ENCODE assay signal across 16 cellular contexts in genomic region chr10:25049966-25050365, GRCh38. TPM values are rescaled to one million over a fixed set of nuclear protein-coding genes. Genes with fewer than 3 reads are reported as not detected.
DNase-seq lines count a peak whose midpoint lies in the region; FAIRE-seq and TF ChIP-seq lines count a peak whose summit lies in the region.
"Had no signal": no experiment of that assay in that cellular context is flagged by ENCODE, and none has a peak within 500 bp of the region (broad histone marks: within the 10 kb centered on the region; RNA-seq: fewer than 3 reads in every experiment).

No MANE protein-coding gene starts in this region.

- no peak overlapping the region for H3K4me3 ChIP-seq in fibroblast of the aortic adventitia (ENCODE audit: low read depth, low read length)
- no peak overlapping the region for H3K4me3 ChIP-seq in CD8-positive, alpha-beta memory T cell (ENCODE audit: low read length)
- H3K4me3 ChIP-seq: K562 had no signal

- H3K4me1 Mint-ChIP-seq in CD8-positive, alpha-beta memory T cell: no peaks in the 10 kb centered on the region
- H3K4me1 Mint-ChIP-seq: CD4-positive, alpha-beta memory T cell had no signal

- FAIRE-seq in urothelium cell line (lab: Jason Lieb, UNC): no peak
- FAIRE-seq: A204.1, H54, K562 had no signal

- peaks cover 0 to 2% (median 0%) of the 10 kb centered on the region in 5 donors for H3K9me3 Mint-ChIP-seq in CD8-positive, alpha-beta memory T cell

- DNase-seq in LHCN-M2 (ENCODE audit: low read depth) (peak; percentile 19), amniotic epithelial cell (ENCODE audit: low read depth) (peak; percentile 11), fibroblast of gingiva (ENCODE audit: low read depth) (peak; percentile 30), fibroblast of the aortic adventitia (ENCODE audit: low read depth) (peak; percentile 47), pons (ENCODE audit: low spot score) (no peak), urothelium cell line (ENCODE audit: low spot score) (no peak), GM13977 (ENCODE audit: low spot score) (no peak)
- DNase-seq in CD8-positive, alpha-beta memory T cell: no peak
- DNase-seq: BE2C; Caco-2; CD4-positive, alpha-beta memory T cell; GF-D8 had no signal

- H3K27ac ChIP-seq in CD8-positive, alpha-beta memory T cell (ENCODE audit: low read depth, low read length): no peak overlapping the region
- H3K27ac ChIP-seq: C4-2B had no signal

- in situ Hi-C loops in GM13977 (cut with MboI; ENCODE audit: low pct_unique_long_range_greater_than_20kb, low sequenced_read_pairs, unreplicated experiment): no loop called here

- no peak for TF ChIP-seq CTCF in fibroblast of the aortic adventitia (IDR thresholded peaks at IDR 0.05; ENCODE audit: insufficient read depth, low read length)
- TF ChIP-seq CTCF in GM13977 (IDR thresholded peaks at IDR 0.05; ENCODE audit: extremely low read depth, insufficient read depth, missing control alignments): no peak

- H3K27ac Mint-ChIP-seq in CD8-positive, alpha-beta memory T cell: no peak overlapping the region
- H3K27ac Mint-ChIP-seq: CD4-positive, alpha-beta memory T cell had no signal

- no peaks in the 10 kb centered on the region for H3K9me3 ChIP-seq in CD8-positive, alpha-beta memory T cell (ENCODE audit: low read length)
- H3K9me3 ChIP-seq: BE2C had no signal

- H3K36me3 Mint-ChIP-seq in CD8-positive, alpha-beta memory T cell: peaks cover 0 to 2% (median 0%) of the 10 kb centered on the region in 3 donors
- H3K36me3 Mint-ChIP-seq: CD4-positive, alpha-beta memory T cell had no signal

- no peaks in the 10 kb centered on the region for H3K27me3 ChIP-seq in CD8-positive, alpha-beta memory T cell (ENCODE audit: insufficient read depth, low read length, poor library complexity, severe bottlenecking)
- H3K27me3 ChIP-seq: BE2C had no signal

- H3K36me3 ChIP-seq in CD8-positive, alpha-beta memory T cell (ENCODE audit: insufficient read depth, low read length): no peaks in the 10 kb centered on the region
- H3K36me3 ChIP-seq: BE2C had no signal

- H3K4me1 ChIP-seq in CD8-positive, alpha-beta memory T cell (ENCODE audit: insufficient read depth, low read length): no peaks in the 10 kb centered on the region
- H3K4me1 ChIP-seq: BE2C, Caco-2 had no signal

- peaks cover 18 to 39% of the 10 kb centered on the region in 2 donors for H3K27me3 Mint-ChIP-seq in CD8-positive, alpha-beta memory T cell

- CTCF ChIA-PET in CD8-positive, alpha-beta memory T cell (lab: Charles Lee): no interaction called here

- POLR2A ChIA-PET in CD8-positive, alpha-beta memory T cell (lab: Charles Lee): no interaction called here

- no peak overlapping the region for H3K4me3 Mint-ChIP-seq in CD8-positive, alpha-beta memory T cell
- H3K4me3 Mint-ChIP-seq: CD4-positive, alpha-beta memory T cell had no signal

RNA-seq across cellular contexts. Expression of gene THNSL1, which starts 33.6 kb away (rescaled TPM):
- total RNA-seq in LHCN-M2 (2014; rRNA removed) (6.0 and 7.9 TPM in 2 replicates), fibroblast of the aortic adventitia (ENCODE audit: low replicate concordance) (4.1 and 6.0 TPM in 2 replicates)
- polyA plus RNA-seq in LHCN-M2 (2012): 1.9 TPM
- total RNA-seq in CD8-positive, alpha-beta memory T cell: 10 to 100 TPM in 1 of 2 experiments, 1 to 10 TPM in 1; 9.5 to 10.6 TPM
- polyA plus RNA-seq in CD8-positive, alpha-beta memory T cell: 4.1 TPM

RNA-seq across cellular contexts. Expression of gene ENKUR, which starts 34.0 kb away (rescaled TPM):
- total RNA-seq in LHCN-M2 (2014; rRNA removed) (not detected in 2 replicates), fibroblast of the aortic adventitia (ENCODE audit: low replicate concordance) (0.09 TPM in 1 of 2 replicates, not detected in the other)
- not detected for polyA plus RNA-seq in LHCN-M2 (2012)
- total RNA-seq in CD8-positive, alpha-beta memory T cell: not detected
- polyA plus RNA-seq in CD8-positive, alpha-beta memory T cell: not detected
- total RNA-seq: CD4-positive, alpha-beta memory T cell had no signal
- polyA plus RNA-seq: CD4-positive, alpha-beta memory T cell had no signal

Comparison
In these comparisons a context has a peak if more than half of its experiments do, and no peak if none do; other contexts are left out.
1. DNase-seq: peak in LHCN-M2 (single experiment), amniotic epithelial cell (single experiment), fibroblast of gingiva (single experiment) and fibroblast of the aortic adventitia (single experiment); none in pons (single experiment), CD8-positive, alpha-beta memory T cell (0 of 5), urothelium cell line (single experiment) and GM13977 (single experiment).